ENCODE assay signal across 9 cellular contexts in the genomic region with DNA sequence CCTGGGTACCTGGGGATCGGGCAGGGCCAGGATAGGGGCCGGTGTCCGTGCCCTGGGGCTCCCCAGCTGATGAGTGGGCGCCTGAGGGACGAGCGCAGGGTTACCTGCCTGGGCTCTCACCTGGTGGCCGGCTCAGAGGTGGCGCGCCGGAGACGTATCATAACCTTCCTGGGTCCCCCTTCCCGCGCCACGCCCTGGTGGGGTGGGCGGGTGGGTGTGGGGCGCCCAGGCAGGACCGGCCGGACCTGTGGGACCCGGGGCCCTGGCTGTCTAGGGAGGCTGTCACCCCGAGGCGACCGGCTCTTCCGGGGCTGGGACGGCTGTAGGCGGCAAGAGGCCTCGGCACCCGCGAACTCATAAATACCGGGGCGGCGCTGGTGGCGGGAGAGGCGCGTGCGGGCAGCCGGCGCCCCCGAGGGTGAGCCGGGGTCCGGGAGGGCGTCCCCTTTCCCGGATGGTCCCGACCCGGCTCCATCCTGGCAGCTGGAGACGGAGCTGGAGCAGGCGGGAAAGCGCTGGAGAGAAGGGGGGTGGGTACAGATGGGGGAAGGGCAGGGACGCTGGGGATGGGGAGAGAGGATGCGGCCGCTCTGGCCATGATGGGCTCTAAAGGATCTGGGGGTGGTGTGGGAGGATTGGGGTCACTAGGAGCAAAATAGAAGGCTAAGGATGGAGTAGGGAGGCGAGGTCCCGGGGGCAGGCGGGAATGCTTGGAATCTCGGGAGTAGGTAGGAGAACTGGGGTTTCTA. TPM values are rescaled to one million over a fixed set of nuclear protein-coding genes. Genes with fewer than 3 reads are reported as not detected.
A peak's percentile ranks its signal among the peaks of the same experiment; 100 is the strongest.
DNase-seq lines count a peak whose midpoint lies in the region; ATAC-seq, FAIRE-seq and TF ChIP-seq lines count a peak whose summit lies in the region.
"Had no signal": no experiment of that assay in that cellular context is flagged by ENCODE, and none has a peak within 500 bp of the region (broad histone marks: within the 10 kb centered on the region; RNA-seq: fewer than 3 reads in every experiment).

A gene with protein sequence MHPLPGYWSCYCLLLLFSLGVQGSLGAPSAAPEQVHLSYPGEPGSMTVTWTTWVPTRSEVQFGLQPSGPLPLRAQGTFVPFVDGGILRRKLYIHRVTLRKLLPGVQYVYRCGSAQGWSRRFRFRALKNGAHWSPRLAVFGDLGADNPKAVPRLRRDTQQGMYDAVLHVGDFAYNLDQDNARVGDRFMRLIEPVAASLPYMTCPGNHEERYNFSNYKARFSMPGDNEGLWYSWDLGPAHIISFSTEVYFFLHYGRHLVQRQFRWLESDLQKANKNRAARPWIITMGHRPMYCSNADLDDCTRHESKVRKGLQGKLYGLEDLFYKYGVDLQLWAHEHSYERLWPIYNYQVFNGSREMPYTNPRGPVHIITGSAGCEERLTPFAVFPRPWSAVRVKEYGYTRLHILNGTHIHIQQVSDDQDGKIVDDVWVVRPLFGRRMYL (plus strand): TSS at position 386 of the 749 bp plus-strand sequence. CDS start 902 bp downstream, outside the sequence.

- no peaks in the 10 kb centered on the region for H3K36me3 Mint-ChIP-seq in effector memory CD8-positive, alpha-beta T cell (ENCODE audit: insufficient read depth)
- H3K36me3 Mint-ChIP-seq in osteocyte (ENCODE audit: unreplicated experiment) = no peaks in the 10 kb centered on the region

- TF ChIP-seq CTCF in osteocyte (IDR thresholded peaks at IDR 0.05) (no peak), D721Med (IDR thresholded peaks at IDR 0.05; ENCODE audit: insufficient read depth, missing control alignments) (no peak)

- peaks cover 17 to 18% of the 10 kb centered on the region in 2 donors for H3K4me1 Mint-ChIP-seq in effector memory CD8-positive, alpha-beta T cell (ENCODE audit: low read depth in 2 of 2)
- H3K4me1 Mint-ChIP-seq in osteocyte (ENCODE audit: unreplicated experiment) = peaks cover 4% of the 10 kb centered on the region

- no peak for FAIRE-seq in D721Med (lab: Jason Lieb, UNC)

- no peaks in the 10 kb centered on the region for H3K9me3 Mint-ChIP-seq in effector memory CD8-positive, alpha-beta T cell
- H3K9me3 Mint-ChIP-seq in osteocyte (ENCODE audit: unreplicated experiment) = no peaks in the 10 kb centered on the region

- peak; percentile 79 for ATAC-seq in effector memory CD8-positive, alpha-beta T cell (replicated peaks)
- ATAC-seq in GM21447 (IDR thresholded peaks at IDR 0.05; ENCODE audit: unreplicated experiment) = no peak
- ATAC-seq in GM18520 (IDR thresholded peaks at IDR 0.05; ENCODE audit: unreplicated experiment) = no peak

- peaks cover 19 to 33% of the 10 kb centered on the region in 2 donors for H3K27me3 Mint-ChIP-seq in effector memory CD8-positive, alpha-beta T cell
- peaks cover 52% of the 10 kb centered on the region for H3K27me3 Mint-ChIP-seq in osteocyte (ENCODE audit: unreplicated experiment)

- H3K27ac Mint-ChIP-seq in effector memory CD8-positive, alpha-beta T cell = peak within 1 kb of the TSS; percentile 89 to 94
- no peak within 1 kb of the TSS for H3K27ac Mint-ChIP-seq in osteocyte (ENCODE audit: unreplicated experiment)

- H3K4me3 Mint-ChIP-seq in effector memory CD8-positive, alpha-beta T cell = peak within 1 kb of the TSS; percentile 87 to 88
- H3K4me3 Mint-ChIP-seq in osteocyte (ENCODE audit: unreplicated experiment) = peak within 1 kb of the TSS; percentile 18

- DNase-seq in D341Med (ENCODE audit: low spot score) (peak; percentile 43), osteocyte (ENCODE audit: extremely low spot score, unreplicated experiment) (no peak), D721Med (ENCODE audit: insufficient read length, low spot score) (no peak), DMS53 treated with DMSO at 0.1 percent for 48 hours (lab: John Stamatoyannopoulos, UW; ENCODE audit: unreplicated experiment) (no peak)
- peak; percentile 9 to 24 for DNase-seq in activated CD4-positive, alpha-beta T cell treated with anti-CD3 and anti-CD28 coated beads, Interleukin-2, amount 50 U/mL, for 48 hours
- peak; percentile 9 to 18 (median 15) for DNase-seq in effector memory CD8-positive, alpha-beta T cell
- DNase-seq: SHP77 treated with DMSO at 0.1 percent for 48 hours had no signal

RNA-seq across cellular contexts. Expression of the gene that starts here (rescaled TPM):
- total RNA-seq in osteocyte = not detected in 2 replicates

Comparison
In these comparisons a context has a peak if more than half of its experiments do, and no peak if none do; other contexts are left out.
1. DNase-seq: peak in D341Med (single experiment), activated CD4-positive, alpha-beta T cell treated with anti-CD3 and anti-CD28 coated beads, Interleukin-2, amount 50 U/mL, for 48 hours (2 of 2) and effector memory CD8-positive, alpha-beta T cell (3 of 3); none in osteocyte (single experiment), D721Med (single experiment) and DMS53 treated with DMSO at 0.1 percent for 48 hours (single experiment).